Comparison of ENCODE assay signal across 9 cellular contexts in the genomic region with DNA sequence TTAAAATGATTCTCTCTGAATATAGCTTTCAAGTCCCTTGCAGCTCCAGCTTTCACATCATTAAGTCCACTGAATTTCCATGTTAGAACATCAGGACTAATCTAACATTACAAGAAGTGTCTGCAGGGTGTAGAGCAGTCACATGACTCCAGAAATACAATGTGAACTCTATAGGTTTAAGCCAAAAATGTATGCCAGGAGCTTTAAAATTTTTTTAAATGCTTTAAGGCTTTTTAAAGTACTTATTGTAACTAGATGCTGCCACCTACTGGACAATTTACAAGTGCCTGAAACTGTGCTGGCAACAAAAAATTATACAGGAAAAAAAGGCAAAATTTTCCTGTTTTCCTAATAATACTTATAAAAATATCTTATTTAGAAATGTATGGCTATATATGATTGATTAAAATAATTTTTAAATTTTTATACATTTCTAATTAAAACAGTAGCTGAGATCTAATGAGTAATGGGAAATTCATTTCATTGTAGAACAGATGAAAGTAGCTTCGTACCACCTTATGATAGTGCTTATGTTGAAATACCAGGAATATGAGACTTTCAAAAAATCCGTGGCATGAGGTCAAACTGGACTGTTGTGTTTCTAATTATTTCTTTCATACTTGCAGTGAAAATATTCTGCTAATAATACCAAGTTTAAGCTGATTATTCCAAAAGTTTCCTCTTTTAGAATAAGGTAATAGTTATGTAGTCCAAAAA. TPM values are rescaled to one million over a fixed set of nuclear protein-coding genes. Genes with fewer than 3 reads are reported as not detected.
DNase-seq lines count a peak whose midpoint lies in the region; ATAC-seq and TF ChIP-seq lines count a peak whose summit lies in the region.
"Had no signal": no experiment of that assay in that cellular context is flagged by ENCODE, and none has a peak within 500 bp of the region (broad histone marks: within the 10 kb centered on the region; RNA-seq: fewer than 3 reads in every experiment).

No MANE protein-coding gene starts in this region.

- H3K27ac ChIP-seq in RWPE2 (ENCODE audit: poor library complexity, severe bottlenecking) (no peak overlapping the region), parathyroid adenoma (no peak overlapping the region)
- H3K27ac ChIP-seq: BLaER1 treated with 17β-estradiol and CSF1 and Interleukin-3, amounts not matched to agents 10 nM and 100 nM had no signal

- no peak overlapping the region for H3K4me2 ChIP-seq in parathyroid adenoma (ENCODE audit: low read length)
- H3K4me2 ChIP-seq: BLaER1 treated with 17β-estradiol and CSF1 and Interleukin-3, amounts not matched to agents 10 nM and 100 nM had no signal

- H3K4me1 ChIP-seq in RWPE2 (ENCODE audit: insufficient read depth, poor library complexity, severe bottlenecking), result no peaks in the 10 kb centered on the region
- no peaks in the 10 kb centered on the region for H3K4me1 ChIP-seq in parathyroid adenoma
- H3K4me1 ChIP-seq: BLaER1 treated with 17β-estradiol and CSF1 and Interleukin-3, amounts not matched to agents 10 nM and 100 nM had no signal

- no peaks in the 10 kb centered on the region for H3K36me3 ChIP-seq in RWPE2 (ENCODE audit: low read depth)
- peaks cover 2% of the 10 kb centered on the region for H3K36me3 ChIP-seq in parathyroid adenoma (ENCODE audit: control insufficient read depth, insufficient read depth, low read length)
- H3K36me3 ChIP-seq: BLaER1 treated with 17β-estradiol and CSF1 and Interleukin-3, amounts not matched to agents 10 nM and 100 nM had no signal

- peak; percentile 11 for DNase-seq in NCI-H2029 (lab: John Stamatoyannopoulos, UW)
- DNase-seq in NCI-H2029 treated with DMSO at 0.1 percent for 48 hours (lab: John Stamatoyannopoulos, UW), result no peak
- DNase-seq in LoVo (ENCODE audit: low spot score), result peak; percentile 80
- DNase-seq in RWPE2 (ENCODE audit: low spot score), result no peak
- DNase-seq in epithelial cell of proximal tubule (ENCODE audit: low read depth), result peak; percentile 33
- no peak for DNase-seq in activated CD4-positive, CD25-positive, alpha-beta regulatory T cell (lab: John Stamatoyannopoulos, UW)

- peak; percentile 41; the same call in 2 of the 3 replicates for ATAC-seq in RWPE2 (ENCODE audit: low read depth)
- no peak for ATAC-seq in GM19455 (IDR thresholded peaks at IDR 0.05; ENCODE audit: unreplicated experiment)

- no peak overlapping the region for H2AFZ ChIP-seq in parathyroid adenoma

- no peaks in the 10 kb centered on the region for H3K9me3 ChIP-seq in RWPE2 (ENCODE audit: severe bottlenecking)
- H3K9me3 ChIP-seq in parathyroid adenoma (ENCODE audit: control insufficient read depth, low read length), result no peaks in the 10 kb centered on the region
- H3K9me3 ChIP-seq: BLaER1 treated with 17β-estradiol and CSF1 and Interleukin-3, amounts not matched to agents 10 nM and 100 nM had no signal

- H3K9ac ChIP-seq in parathyroid adenoma, result no peak overlapping the region
- H3K9ac ChIP-seq: BLaER1 treated with 17β-estradiol and CSF1 and Interleukin-3, amounts not matched to agents 10 nM and 100 nM had no signal

- no peaks in the 10 kb centered on the region for H3K79me2 ChIP-seq in parathyroid adenoma

- H3K4me3 ChIP-seq in RWPE2 (ENCODE audit: severe bottlenecking) (no peak overlapping the region), epithelial cell of proximal tubule (ENCODE audit: low read depth, low read length) (no peak overlapping the region), parathyroid adenoma (ENCODE audit: low read depth, low read length) (no peak overlapping the region)
- H3K4me3 ChIP-seq: BLaER1 treated with 17β-estradiol and CSF1 and Interleukin-3, amounts not matched to agents 10 nM and 100 nM had no signal

- H3K27me3 ChIP-seq in RWPE2 (ENCODE audit: insufficient read depth, poor library complexity, severe bottlenecking) (no peaks in the 10 kb centered on the region), parathyroid adenoma (ENCODE audit: control insufficient read depth, insufficient read depth, low read length) (no peaks in the 10 kb centered on the region)
- H3K27me3 ChIP-seq: BLaER1 treated with 17β-estradiol and CSF1 and Interleukin-3, amounts not matched to agents 10 nM and 100 nM had no signal

- TF ChIP-seq CTCF in RWPE2 (IDR thresholded peaks at IDR 0.05; ENCODE audit: poor library complexity, severe bottlenecking), result peak; percentile 99
- TF ChIP-seq CTCF in epithelial cell of proximal tubule (conservative IDR thresholded peaks at IDR 0.05; ENCODE audit: low read depth, low read length), result peak; percentile 82
- peak; percentile 46 for TF ChIP-seq CTCF in parathyroid adenoma (IDR thresholded peaks at IDR 0.05)

RNA-seq across cellular contexts. Expression of gene FSIP1, which starts 25.7 kb away (rescaled TPM):
- total RNA-seq in epithelial cell of proximal tubule, result 1.2 and 1.3 TPM in 2 replicates

Comparison
In these comparisons a context has a peak if more than half of its experiments do, and no peak if none do; other contexts are left out.
1. DNase-seq: peak in NCI-H2029 (single experiment), LoVo (single experiment) and epithelial cell of proximal tubule (single experiment); none in NCI-H2029 treated with DMSO at 0.1 percent for 48 hours (single experiment), RWPE2 (single experiment) and activated CD4-positive, CD25-positive, alpha-beta regulatory T cell (0 of 4).
2. CTCF ChIP-seq: peak in every context shown above with its lines; median percentile 99 in RWPE2; 82 in epithelial cell of proximal tubule; 46 in parathyroid adenoma.